In genomic region chr20:57580478-57581201, GRCh38 we compare ENCODE assay signal across 1 cellular context.
TF ChIP-seq lines count a peak whose summit lies in the region.

No MANE protein-coding gene starts in this region.

TF ChIP-seq in HepG2, 621 proteins besides CTCF, POLR2A, EP300 and RAD21:
- peak; percentile 2; the same call in 1 of the 2 replicates for TF ChIP-seq SPEN (CRISPR knock-in tag; IDR thresholded peaks at IDR 0.05; ENCODE audit: low read depth)
- TF ChIP-seq NR2C2 (CRISPR knock-in tag; IDR thresholded peaks at IDR 0.05; ENCODE audit: borderline replicate concordance) = 0 out of 2 replicates have a peak, but pooled peaks have one; percentile 27
- no peak for TF ChIP-seq DNMT3B (CRISPR knock-in tag; conservative IDR thresholded peaks at IDR 0.05)
- TF ChIP-seq ZNF460 (CRISPR knock-in tag; IDR thresholded peaks at IDR 0.05; ENCODE audit: borderline replicate concordance) = no peak
- TF ChIP-seq TEAD3 (CRISPR knock-in tag; optimal IDR thresholded peaks at IDR 0.05; ENCODE audit: borderline replicate concordance) = peak; percentile 0
- TF ChIP-seq ZNF775 (CRISPR knock-in tag; IDR thresholded peaks at IDR 0.05; ENCODE audit: borderline replicate concordance) = no peak
- TF ChIP-seq ZNF83 (CRISPR knock-in tag; IDR thresholded peaks at IDR 0.05; ENCODE audit: borderline replicate concordance) = 0 out of 2 replicates have a peak, but pooled peaks have one; percentile 3
- no peak; the same call in 1 of the 2 replicates for TF ChIP-seq ZNF501 (CRISPR knock-in tag; IDR thresholded peaks at IDR 0.05)
- TF ChIP-seq ZNF576 (CRISPR knock-in tag; IDR thresholded peaks at IDR 0.05) = 0 out of 2 replicates have a peak, but pooled peaks have one; percentile 24
- no peak for TF ChIP-seq MEF2D (CRISPR knock-in tag; IDR thresholded peaks at IDR 0.05)
- 0 out of 2 replicates have a peak, but pooled peaks have one; percentile 0 for TF ChIP-seq GABPA (IDR thresholded peaks at IDR 0.05; ENCODE audit: low read depth, low read length)
- no peak for TF ChIP-seq GABPA (CRISPR knock-in tag; IDR thresholded peaks at IDR 0.05; ENCODE audit: low read depth)
- TF ChIP-seq GMEB1 (CRISPR knock-in tag; IDR thresholded peaks at IDR 0.05; ENCODE audit: borderline replicate concordance) = no peak
- no peak for TF ChIP-seq CENPT (CRISPR knock-in tag; IDR thresholded peaks at IDR 0.05; ENCODE audit: low read depth)
- TF ChIP-seq ZSCAN25 (CRISPR knock-in tag; IDR thresholded peaks at IDR 0.05) = no peak
- peak; percentile 54; the same call in 1 of the 2 replicates for TF ChIP-seq ZBTB38 (CRISPR knock-in tag; IDR thresholded peaks at IDR 0.05)
- 0 out of 2 replicates have a peak, but pooled peaks have one; percentile 15 for TF ChIP-seq MXD4 (CRISPR knock-in tag; IDR thresholded peaks at IDR 0.05)
- TF ChIP-seq ZEB1 (IDR thresholded peaks at IDR 0.05; ENCODE audit: insufficient replicate concordance, low read depth) = peak; percentile 65
- TF ChIP-seq ZNF317 (CRISPR knock-in tag; IDR thresholded peaks at IDR 0.05) = no peak
- no peak for TF ChIP-seq ZNF160 (CRISPR knock-in tag; IDR thresholded peaks at IDR 0.05)
- TF ChIP-seq ZNF644 (CRISPR knock-in tag; IDR thresholded peaks at IDR 0.05; ENCODE audit: low read depth) = no peak
- peak; percentile 52; the same call in 1 of the 2 replicates for TF ChIP-seq HES4 (CRISPR knock-in tag; IDR thresholded peaks at IDR 0.05; ENCODE audit: borderline replicate concordance)
- TF ChIP-seq AFF4 (CRISPR knock-in tag; IDR thresholded peaks at IDR 0.05) = no peak
- 0 out of 2 replicates have a peak, but pooled peaks have one; percentile 1 for TF ChIP-seq KAT8 (CRISPR knock-in tag; IDR thresholded peaks at IDR 0.05)
- TF ChIP-seq ZNF235 (CRISPR knock-in tag; IDR thresholded peaks at IDR 0.05; ENCODE audit: borderline replicate concordance) = 0 out of 2 replicates have a peak, but pooled peaks have one; percentile 8
- TF ChIP-seq POGZ (CRISPR knock-in tag; IDR thresholded peaks at IDR 0.05) = peak; percentile 15
- no peak for TF ChIP-seq HNF4G (IDR thresholded peaks at IDR 0.05; ENCODE audit: borderline replicate concordance, low read depth, low read length)
- no peak for TF ChIP-seq HNF4G (CRISPR knock-in tag; IDR thresholded peaks at IDR 0.05; ENCODE audit: borderline replicate concordance, low read depth)
